ENCODE assay signal across 8 cellular contexts in genomic region chr15:68578175-68578959, GRCh38. TPM values are rescaled to one million over a fixed set of nuclear protein-coding genes. Genes with fewer than 3 reads are reported as not detected.
A peak's percentile ranks its signal among the peaks of the same experiment; 100 is the strongest.
DNase-seq lines count a peak whose midpoint lies in the region; ATAC-seq and TF ChIP-seq lines count a peak whose summit lies in the region.

No MANE protein-coding gene starts in this region.

- POLR2A ChIA-PET in PC-3 (lab: Charles Lee; ENCODE audit: unreplicated experiment) = interaction anchor here (0.6 kb wide), 1 partner anchor 10 kb away, joined by 3 read pairs; no protein-coding TSS in a partner anchor

- no peaks in the 10 kb centered on the region for H3F3A ChIP-seq in PC-3 (ENCODE audit: low read length, unreplicated experiment)

- H3K4me1 ChIP-seq in PC-3 (ENCODE audit: insufficient read depth, low read length) (peaks cover 7% of the 10 kb centered on the region; the same call in 1 of the 2 replicates), ascending aorta (peaks cover 3 to 5% of the 10 kb centered on the region in 2 donors), ovary (ENCODE audit: insufficient read depth) (peaks cover 15% of the 10 kb centered on the region)

- H3K27ac ChIP-seq in PC-3 (ENCODE audit: low read length) = no peak overlapping the region
- peak overlapping the region; percentile 66 to 81 for H3K27ac ChIP-seq in ascending aorta
- H3K27ac ChIP-seq in ovary = peak overlapping the region; percentile 94 to 96

- peak overlapping the region; percentile 88 for H2AFZ ChIP-seq in PC-3 (ENCODE audit: low read length)

- intact Hi-C loops in PC-3 (cut with micrococcal nuclease) (loop anchor here (5.0 kb wide), 1 partner anchor 94 kb away; no protein-coding TSS in a partner anchor), ascending aorta (cut with DNase I) (loop anchor here (1.0 to 5.0 kb wide), 5 partner anchors 20 to 96 kb away; no protein-coding TSS in a partner anchor), left ventricle myocardium superior (cut with micrococcal nuclease) (loop anchor here (10.0 kb wide), 1 partner anchor 246 kb away; the partner anchor contains the start of gene ANP32A), ovary (cut with DNase I) (loop anchor here in 3 of 4 donors (1.0 to 5.0 kb wide), 2 partner anchors 94 to 97 kb away; no protein-coding TSS in a partner anchor)

- DNase-seq in A172 (ENCODE audit: low spot score) (peak; percentile 29), PC-3 (peak; percentile 32), ascending aorta (ENCODE audit: low spot score in 2 of 2) (peak in 1 of 2 donors; percentile 89), left ventricle myocardium superior (peak; percentile 90), ovary (peak; percentile 85 to 90 (median 88))

- 0 to 1% (median 1%) methylated on average over 72 to 78 of the region's 78 CpGs for WGBS in ovary, 3 donors

- no peaks in the 10 kb centered on the region for H3K27me3 ChIP-seq in PC-3 (ENCODE audit: low read length)
- H3K27me3 ChIP-seq in ascending aorta = no peaks in the 10 kb centered on the region
- no peaks in the 10 kb centered on the region for H3K27me3 ChIP-seq in ovary

- H3K36me3 ChIP-seq in PC-3 (ENCODE audit: low read depth, low read length) (no peaks in the 10 kb centered on the region), ascending aorta (no peaks in the 10 kb centered on the region), ovary (no peaks in the 10 kb centered on the region)

- H3K79me2 ChIP-seq in PC-3 (ENCODE audit: low read length) = no peaks in the 10 kb centered on the region

- TF ChIP-seq EP300 in ovary (IDR thresholded peaks at IDR 0.05) = no peak

- peak overlapping the region; percentile 80 for H3K4me3 ChIP-seq in PC-3 (ENCODE audit: low read length)
- peak overlapping the region; percentile 60 to 82 for H3K4me3 ChIP-seq in ascending aorta
- H3K4me3 ChIP-seq in ovary = peak overlapping the region; percentile 67

- H3K4me2 ChIP-seq in PC-3 (ENCODE audit: low read length) = peak overlapping the region; percentile 90

- CTCF ChIA-PET in PC-3 (lab: Charles Lee) = no interaction called here

- ATAC-seq in PC-3 (peak; percentile 65), left ventricle myocardium superior (peak; percentile 83), GM18867 (IDR thresholded peaks at IDR 0.05; ENCODE audit: unreplicated experiment) (no peak), HG03432 (IDR thresholded peaks at IDR 0.05; ENCODE audit: unreplicated experiment) (no peak)

- no TSS peak for BruUV-seq in PC-3 (replicated peaks; lab: Mats Ljungman, UMichigan)

- H3K9me2 ChIP-seq in PC-3 (replicated peaks; ENCODE audit: low read length) = no peaks in the 10 kb centered on the region

- TF ChIP-seq CTCF in GM12873 (IDR thresholded peaks at IDR 0.05; ENCODE audit: insufficient read depth, low read depth, low read length, missing control alignments) (peak; percentile 6), PC-3 (conservative IDR thresholded peaks at IDR 0.05; ENCODE audit: low read depth, low read length) (peak; percentile 29; the same call in 1 of the 2 replicates), ascending aorta (IDR thresholded peaks at IDR 0.05) (peak; percentile 30 to 76 (median 72)), ovary (IDR thresholded peaks at IDR 0.05) (peak; percentile 73 to 95 (median 90))

- no peaks in the 10 kb centered on the region for H3K9me3 ChIP-seq in PC-3 (ENCODE audit: low read length)
- H3K9me3 ChIP-seq in ascending aorta = no peaks in the 10 kb centered on the region
- H3K9me3 ChIP-seq in ovary = no peaks in the 10 kb centered on the region

- H4K20me1 ChIP-seq in PC-3 (ENCODE audit: low read length) = no peaks in the 10 kb centered on the region

- peak; percentile 20 for TF ChIP-seq POLR2A in ovary (IDR thresholded peaks at IDR 0.05)

- no peak overlapping the region for H3K9ac ChIP-seq in PC-3 (ENCODE audit: low read length)

RNA-seq across cellular contexts. Expression of gene CORO2B, which starts 0.4 kb away (rescaled TPM):
- 0.43 and 1.2 TPM in 2 replicates for total RNA-seq in A172 (2014; rRNA removed; shearing (Covaris generic))
- total RNA-seq in PC-3 (2014; rRNA removed) (0.66 and 0.92 TPM in 2 replicates), ascending aorta (11.0 TPM), left ventricle myocardium superior (5.9 TPM), ovary (10 to 100 TPM in 6 of 7 donors, 1 to 10 TPM in 1; 7.5 to 61.0 (median 22.8) TPM)
- polyA plus RNA-seq in ovary = 10 to 100 TPM; 11.3 to 12.4 TPM

Comparison
In these comparisons a context has a peak if more than half of its experiments do, and no peak if none do; other contexts are left out.
1. CTCF ChIP-seq: peak in every context shown above with its lines; median percentile 90 in ovary; 72 in ascending aorta; 29 in PC-3; 6 in GM12873.
2. ATAC-seq: peak in PC-3 (single experiment) and left ventricle myocardium superior (single experiment); none in GM18867 (single experiment) and HG03432 (single experiment).
3. Peak in every context shown above with its lines, with median percentiles within 50 percentile points of each other: H3K4me3 ChIP-seq.